In the genomic region with DNA sequence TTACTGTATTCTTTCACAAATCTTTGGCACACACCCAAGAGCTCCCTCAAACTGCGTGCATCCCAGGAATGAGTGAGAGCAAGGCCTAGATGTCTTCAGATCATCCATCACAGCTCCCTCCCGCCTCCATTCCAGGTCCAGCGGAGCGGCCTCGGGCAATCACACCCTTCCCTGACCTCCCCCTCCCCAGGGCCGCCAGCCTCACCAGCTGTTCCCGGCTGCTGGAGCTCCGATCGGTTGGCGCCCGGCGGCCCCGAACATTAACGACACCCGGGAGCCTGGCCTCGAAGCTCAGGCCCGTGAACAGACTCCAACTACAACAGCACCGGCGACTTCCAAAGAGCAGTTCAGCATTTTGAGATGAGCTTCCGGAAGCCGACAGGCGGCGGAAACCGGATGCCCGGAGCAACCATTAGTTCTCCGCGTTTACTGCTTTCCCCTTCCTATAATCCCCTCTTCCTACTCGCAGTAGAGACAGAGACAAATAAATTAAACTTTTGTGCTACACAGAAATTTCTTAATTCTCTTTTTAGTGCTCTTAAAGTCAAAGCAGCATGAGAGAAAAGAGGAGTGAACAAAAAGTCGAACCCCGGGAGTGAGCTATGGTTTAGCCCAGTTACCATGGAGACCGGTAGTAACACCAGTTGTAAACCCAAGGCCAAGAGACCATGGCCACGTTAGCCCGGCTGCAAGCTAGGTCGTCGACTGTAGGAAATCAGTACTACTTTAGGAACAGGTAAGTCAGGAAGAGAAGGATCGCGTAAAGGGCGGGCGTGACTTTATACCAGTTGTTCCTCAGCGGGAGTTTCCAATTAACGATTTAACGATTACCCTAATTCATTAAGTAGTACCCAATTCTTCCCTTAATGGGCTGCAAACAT, we compare ENCODE assay signal across 8 cellular contexts. TPM values are rescaled to one million over a fixed set of nuclear protein-coding genes. Genes with fewer than 3 reads are reported as not detected.
DNase-seq lines count a peak whose midpoint lies in the region; ATAC-seq and TF ChIP-seq lines count a peak whose summit lies in the region.

GPATCH2 (minus strand) TSS at position 380 of the 881 bp plus-strand sequence; CDS start at position 261, 119 bp downstream.
A gene with protein sequence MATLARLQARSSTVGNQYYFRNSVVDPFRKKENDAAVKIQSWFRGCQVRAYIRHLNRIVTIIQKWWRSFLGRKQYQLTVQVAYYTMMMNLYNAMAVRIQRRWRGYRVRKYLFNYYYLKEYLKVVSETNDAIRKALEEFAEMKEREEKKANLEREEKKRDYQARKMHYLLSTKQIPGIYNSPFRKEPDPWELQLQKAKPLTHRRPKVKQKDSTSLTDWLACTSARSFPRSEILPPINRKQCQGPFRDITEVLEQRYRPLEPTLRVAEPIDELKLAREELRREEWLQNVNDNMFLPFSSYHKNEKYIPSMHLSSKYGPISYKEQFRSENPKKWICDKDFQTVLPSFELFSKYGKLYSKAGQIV (plus strand): TSS at position 634 of the 881 bp plus-strand sequence. CDS start 35 bp downstream, at position 669.

- peaks cover 10 to 11% of the 10 kb centered on the region in 2 donors for H3K36me3 Mint-ChIP-seq in activated naive CD4-positive, alpha-beta T cell treated with anti-CD3 and anti-CD28 coated beads, Interleukin-2, amount 50 U/mL, for 72 hours
- no peaks in the 10 kb centered on the region for H3K36me3 Mint-ChIP-seq in osteocyte (ENCODE audit: unreplicated experiment)

- peak; percentile 98 for ATAC-seq in HG02571 (IDR thresholded peaks at IDR 0.05; ENCODE audit: unreplicated experiment)
- ATAC-seq in activated naive CD4-positive, alpha-beta T cell treated with anti-CD3 and anti-CD28 coated beads, Interleukin-2, amount 50 U/mL, for 72 hours: peak; percentile 86 to 91

- peaks cover 2% of the 10 kb centered on the region for H3K27me3 Mint-ChIP-seq in osteocyte (ENCODE audit: unreplicated experiment)

- H3K4me2 ChIP-seq in SK-N-SH: peak within 1 kb of the TSS; percentile 88

- TF ChIP-seq POLR2A in GM10847 (IDR thresholded peaks at IDR 0.05; ENCODE audit: extremely low read depth, insufficient read length) (peak; percentile 52), NB4 (IDR thresholded peaks at IDR 0.05; ENCODE audit: extremely low read depth, insufficient read length) (peak; percentile 53)

- H3K9me3 ChIP-seq in SK-N-SH (no peaks in the 10 kb centered on the region), thymus (ENCODE audit: control insufficient read depth) (no peaks in the 10 kb centered on the region)

- no peaks in the 10 kb centered on the region for H3F3A ChIP-seq in SK-N-SH (replicated peaks; ENCODE audit: insufficient read depth)

- H2AFZ ChIP-seq in SK-N-SH (ENCODE audit: low read depth): peak within 1 kb of the TSS; percentile 76

- no peaks in the 10 kb centered on the region for H3K9me3 Mint-ChIP-seq in activated naive CD4-positive, alpha-beta T cell treated with anti-CD3 and anti-CD28 coated beads, Interleukin-2, amount 50 U/mL, for 72 hours
- no peaks in the 10 kb centered on the region for H3K9me3 Mint-ChIP-seq in osteocyte (ENCODE audit: unreplicated experiment)

- H3K79me2 ChIP-seq in SK-N-SH (ENCODE audit: insufficient read depth): peaks cover 49% of the 10 kb centered on the region

- 0 out of 2 replicates have a peak, but pooled peaks cover 5% of the 10 kb centered on the region for H4K20me1 ChIP-seq in SK-N-SH (ENCODE audit: insufficient read depth)

- H3K4me1 ChIP-seq in SK-N-SH (ENCODE audit: control insufficient read depth in 1 of 2, insufficient read depth in 2 of 2, low read depth in 1 of 2, low read length in 1 of 2) (peaks cover 3 to 20% of the 10 kb centered on the region in 2 experiments; a peak in 3 of 4 replicates), thymus (ENCODE audit: control insufficient read depth, insufficient read depth, low read length) (peaks cover 6% of the 10 kb centered on the region)

- no peak for TF ChIP-seq RAD21 in SK-N-SH (IDR thresholded peaks at IDR 0.05; ENCODE audit: low read length)

- POLR2A ChIA-PET in SK-N-SH (lab: Yijun Ruan, JAX): interaction anchor here (0.6 to 1.6 kb wide), 5 partner anchors 9 to 209 kb away, joined by 3 to 11 read pairs (median 4); no protein-coding TSS in a partner anchor

- H3K9ac ChIP-seq in SK-N-SH: peak within 1 kb of the TSS; percentile 84

- peak within 1 kb of the TSS; percentile 89 to 99 for H3K27ac ChIP-seq in SK-N-SH (ENCODE audit: low read depth in 2 of 2, low read length in 1 of 2)
- H3K27ac ChIP-seq in thymus (ENCODE audit: low read depth): peak within 1 kb of the TSS; percentile 80

- H3K4me3 Mint-ChIP-seq in osteocyte (ENCODE audit: unreplicated experiment): peak within 1 kb of the TSS; percentile 94

- peak within 1 kb of the TSS; percentile 98 to 100 for H3K27ac Mint-ChIP-seq in activated naive CD4-positive, alpha-beta T cell treated with anti-CD3 and anti-CD28 coated beads, Interleukin-2, amount 50 U/mL, for 72 hours
- peak within 1 kb of the TSS; percentile 100 for H3K27ac Mint-ChIP-seq in osteocyte (ENCODE audit: unreplicated experiment)

- CTCF ChIA-PET in SK-N-SH (lab: Yijun Ruan, JAX): interaction anchor here (1.1 to 1.5 kb wide), 4 partner anchors 12 to 541 kb away, joined by 3 to 5 read pairs (median 3); no protein-coding TSS in a partner anchor

- H3K27me3 ChIP-seq in SK-N-SH (ENCODE audit: insufficient read depth): no peaks in the 10 kb centered on the region
- H3K27me3 ChIP-seq in thymus (ENCODE audit: control insufficient read depth, insufficient read depth): no peaks in the 10 kb centered on the region

- peaks cover 3 to 6% of the 10 kb centered on the region in 2 experiments for H3K36me3 ChIP-seq in SK-N-SH (replicated peaks in 1 of 2; ENCODE audit: control insufficient read depth in 1 of 2, insufficient read depth in 2 of 2, low read length in 1 of 2)
- no peaks in the 10 kb centered on the region for H3K36me3 ChIP-seq in thymus (ENCODE audit: control insufficient read depth, insufficient read depth)

- peaks cover 27% of the 10 kb centered on the region for H3K4me1 Mint-ChIP-seq in osteocyte (ENCODE audit: unreplicated experiment)

- no peaks in the 10 kb centered on the region for H3K9me2 ChIP-seq in SK-N-SH

- under 1% methylated on average over 37 of the region's 42 CpGs for WGBS in SK-N-SH (ENCODE audit: low lambda C conversion rate)
- WGBS in thymus: 2% methylated on average over 42 of the region's 42 CpGs

- DNase-seq in NB4 (ENCODE audit: low read depth) (peak; percentile 85), SK-N-SH (peak; percentile 85), head of caudate nucleus (peak; percentile 72 to 89 (median 80)), osteocyte (ENCODE audit: extremely low spot score, unreplicated experiment) (peak; percentile 91)
- peak; percentile 68 to 77 for DNase-seq in activated naive CD4-positive, alpha-beta T cell treated with anti-CD3 and anti-CD28 coated beads, Interleukin-2, amount 50 U/mL, for 72 hours (ENCODE audit: low spot score in 2 of 2)

- no peak for TF ChIP-seq CTCF in NB4 (IDR thresholded peaks at IDR 0.05; ENCODE audit: low read depth, low read length)
- peak; percentile 30 for TF ChIP-seq CTCF in SK-N-SH (IDR thresholded peaks at IDR 0.05)
- peak; percentile 45 for TF ChIP-seq CTCF in osteocyte (IDR thresholded peaks at IDR 0.05)

- 0 out of 4 replicates have a peak, but pooled peaks of 1 of the 2 experiments have one; percentile 11 for TF ChIP-seq EP300 in SK-N-SH (IDR thresholded peaks at IDR 0.05; ENCODE audit: borderline replicate concordance in 1 of 2, low read depth in 1 of 2, low read length in 1 of 2)

- intact Hi-C loops in head of caudate nucleus (cut with DNase I): no loop called here

- peak within 1 kb of the TSS; percentile 97 for H3K4me3 ChIP-seq in NB4 (ENCODE audit: low read depth, low read length)
- H3K4me3 ChIP-seq in SK-N-SH (ENCODE audit: low read depth in 2 of 2, low read length in 1 of 2): peak within 1 kb of the TSS; percentile 79 to 99
- peak within 1 kb of the TSS; percentile 76 for H3K4me3 ChIP-seq in thymus (ENCODE audit: low read length)

TF ChIP-seq in SK-N-SH, 30 proteins besides CTCF, POLR2A, EP300 and RAD21 (continues in another document):
- TF ChIP-seq POLR2AphosphoS5 (IDR thresholded peaks at IDR 0.05; ENCODE audit: low read depth, low read length) (peak; percentile 88), NRF1 (IDR thresholded peaks at IDR 0.05; ENCODE audit: low read depth, low read length) (no peak), SIN3A (IDR thresholded peaks at IDR 0.05; ENCODE audit: borderline replicate concordance, low read depth, low read length) (peak; percentile 88), TAF1 (IDR thresholded peaks at IDR 0.05; ENCODE audit: borderline replicate concordance, low read depth, low read length) (peak; percentile 85), MAX (IDR thresholded peaks at IDR 0.05; ENCODE audit: low read depth) (peak; percentile 79), YY1 (IDR thresholded peaks at IDR 0.05; ENCODE audit: low read depth) (peak; percentile 51; the same call in 1 of the 2 replicates)

RNA-seq across cellular contexts. Expression of gene GPATCH2, which starts in this region (rescaled TPM):
- polyA plus RNA-seq in SK-N-SH (2012; rRNA removed) (4.2 and 5.8 TPM in 2 replicates), thymus (6.5 TPM)
- 3.8 and 4.6 TPM in 2 replicates for polyA plus RNA-seq in SK-N-SH (2012; cell fraction: cytosol; rRNA removed)
- 9.5 and 17.9 TPM in 2 replicates for polyA plus RNA-seq in SK-N-SH (2012; cell fraction: nucleus; rRNA removed)
- total RNA-seq in activated naive CD4-positive, alpha-beta T cell treated with anti-CD3 and anti-CD28 coated beads, Interleukin-2, amount 50 U/mL, for 72 hours: 1 to 10 TPM; 7.5 to 8.0 TPM
- 14.9 and 16.1 TPM in 2 replicates for total RNA-seq in osteocyte

RNA-seq across cellular contexts. Expression of the second gene that starts in this region (rescaled TPM):
- polyA plus RNA-seq in SK-N-SH (2012; rRNA removed) (0.81 and 1.2 TPM in 2 replicates), thymus (0.46 TPM)
- 1.6 and 2.1 TPM in 2 replicates for polyA plus RNA-seq in SK-N-SH (2012; cell fraction: cytosol; rRNA removed)
- 0.34 and 1.3 TPM in 2 replicates for polyA plus RNA-seq in SK-N-SH (2012; cell fraction: nucleus; rRNA removed)
- total RNA-seq in activated naive CD4-positive, alpha-beta T cell treated with anti-CD3 and anti-CD28 coated beads, Interleukin-2, amount 50 U/mL, for 72 hours: not detected
- total RNA-seq in osteocyte: 0.21 and 0.40 TPM in 2 replicates

Comparison
In these comparisons a context has a peak if more than half of its experiments do, and no peak if none do; other contexts are left out.
1. Peak in every context shown above with its lines: DNase-seq, ATAC-seq, H3K4me3 ChIP-seq and H3K27ac ChIP-seq.